Comparison of ENCODE assay signal across 19 cellular contexts in the genomic region with DNA sequence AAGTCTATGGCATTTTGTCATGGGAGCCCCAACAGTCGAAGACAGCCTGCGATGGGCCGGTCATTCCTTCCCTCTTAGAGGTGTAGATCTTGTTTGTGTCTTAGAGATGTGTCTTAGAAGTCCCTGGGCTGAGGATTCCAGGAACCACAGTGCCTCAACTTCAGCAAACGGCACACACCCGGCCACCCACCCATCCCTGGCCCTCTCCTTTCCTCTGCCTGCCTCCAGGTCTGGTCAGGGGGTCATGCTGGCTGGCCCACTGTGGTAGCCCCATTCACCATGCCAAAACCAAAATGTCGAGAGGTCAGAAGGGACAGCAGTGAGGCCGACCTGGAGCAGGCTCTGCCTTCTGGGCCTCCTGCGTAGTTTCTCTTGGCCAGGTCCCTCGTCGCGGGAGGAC.
"Had no signal": no experiment of that assay in that cellular context is flagged by ENCODE, and none has a peak within 500 bp of the region (broad histone marks: within the 10 kb centered on the region; RNA-seq: fewer than 3 reads in every experiment).

No MANE protein-coding gene starts in this region.

- H3K4me1 Mint-ChIP-seq: brain, T-cell had no signal

- H3K4me3 ChIP-seq: SK-N-MC had no signal

- H3K27me3 Mint-ChIP-seq: IgD-negative memory B cell had no signal

- DNase-seq: activated CD4-positive, alpha-beta T cell treated with anti-CD3 and anti-CD28 coated beads for 4 hours; activated CD8-positive, alpha-beta T cell treated with anti-CD3 and anti-CD28 coated beads, Interleukin-2, amount 10 ng/mL, durations not matched to agents 7 days and 5 days; activated naive CD4-positive, alpha-beta T cell treated with anti-CD3 and anti-CD28 coated beads for 36 hours; activated T-cell treated with anti-CD3 and anti-CD28 coated beads, Interleukin-2, amount 50 U/mL, for 72 hours; amygdala; KG1; NCI-H1048; NCI-H146; NCI-H187 treated with DMSO at 0.1 percent for 48 hours; NCI-H2081 treated with DMSO at 0.1 percent for 48 hours; NCI-H446 treated with DMSO at 0.1 percent for 48 hours; NCI-H526; T-cell; T-helper 2 cell had no signal

- H3K4me3 Mint-ChIP-seq: activated CD8-positive, alpha-beta T cell treated with anti-CD3 and anti-CD28 coated beads, Interleukin-2, amount 10 ng/mL, durations not matched to agents 7 days and 5 days; activated naive CD4-positive, alpha-beta T cell treated with anti-CD3 and anti-CD28 coated beads for 36 hours; activated naive CD8-positive, alpha-beta T cell; activated T-cell treated with anti-CD3 and anti-CD28 coated beads, Interleukin-2, amount 50 U/mL, for 72 hours; brain; IgD-negative memory B cell; T-cell had no signal

- H3K27ac Mint-ChIP-seq: activated CD8-positive, alpha-beta T cell treated with anti-CD3 and anti-CD28 coated beads, Interleukin-2, amount 10 ng/mL, durations not matched to agents 7 days and 5 days; activated naive CD4-positive, alpha-beta T cell treated with anti-CD3 and anti-CD28 coated beads for 36 hours; activated naive CD8-positive, alpha-beta T cell; activated T-cell treated with anti-CD3 and anti-CD28 coated beads, Interleukin-2, amount 50 U/mL, for 72 hours; IgD-negative memory B cell; T-cell had no signal

- H3K36me3 Mint-ChIP-seq: activated naive CD8-positive, alpha-beta T cell; brain; T-cell had no signal

- ATAC-seq: activated CD4-positive, CD25-positive, alpha-beta regulatory T cell treated with anti-CD3 and anti-CD28 coated beads, Interleukin-2, amount 50 U/mL, for 24 hours; activated CD8-positive, alpha-beta T cell treated with anti-CD3 and anti-CD28 coated beads, Interleukin-2, amount 10 ng/mL, durations not matched to agents 7 days and 5 days; activated T-cell treated with anti-CD3 and anti-CD28 coated beads, Interleukin-2, amount 50 U/mL, for 72 hours; T-cell had no signal

- H3K9me3 Mint-ChIP-seq: activated naive CD4-positive, alpha-beta T cell treated with anti-CD3 and anti-CD28 coated beads for 36 hours; activated T-cell treated with anti-CD3 and anti-CD28 coated beads, Interleukin-2, amount 50 U/mL, for 72 hours; T-cell had no signal

- H3K27ac ChIP-seq: SK-N-MC had no signal
